Comparison of ENCODE assay signal across 29 cellular contexts in genomic region chr11:10029386-10030121, GRCh38.
"Had no signal": no experiment of that assay in that cellular context is flagged by ENCODE, and none has a peak within 500 bp of the region (broad histone marks: within the 10 kb centered on the region; RNA-seq: fewer than 3 reads in every experiment).

No MANE protein-coding gene starts in this region.

- H3K9me3 Mint-ChIP-seq: activated T-helper 2 cell treated with anti-CD3 and anti-CD28 coated beads, Interferon-gamma antibody, Interleukin-2, Interleukin-4, amounts not matched to agents 10 μg/mL and 5 μg/mL and 100 μg/mL, durations not matched to agents 14 hours and 24 hours and 36 hours; brain; naive thymus-derived CD4-positive, alpha-beta T cell; stimulated activated naive B cell treated with anti-CD40 and anti-IgM and Interleukin-4, amounts not matched to agents 10 μg/mL and 1 μg/mL and 100 μg/mL, for 72 hours; WTC11 had no signal

- H3K4me2 ChIP-seq: hepatocyte, smooth muscle cell had no signal

- H3K27ac ChIP-seq: adrenal gland, coronary artery, dorsolateral prefrontal cortex, gastroesophageal sphincter, hepatocyte, ovary, right lobe of liver, suprapubic skin, tibial artery, upper lobe of right lung had no signal

- H3K4me1 ChIP-seq: gastroesophageal sphincter, right lobe of liver, suprapubic skin, upper lobe of right lung had no signal

- DNase-seq: activated CD4-positive, alpha-beta T cell treated with anti-CD3 and anti-CD28 coated beads, Interleukin-2, amount 50 U/mL, for 1 hour; activated CD8-positive, alpha-beta memory T cell treated with anti-CD3 and anti-CD28 coated beads, Interleukin-2, amount 10 ng/mL, durations not matched to agents 7 days and 5 days; activated CD8-positive, alpha-beta T cell treated with anti-CD3 and anti-CD28 coated beads, Interleukin-2, amount 10 ng/mL, durations not matched to agents 7 days and 5 days; activated naive CD4-positive, alpha-beta T cell; activated T-cell treated with anti-CD3 and anti-CD28 coated beads, Interleukin-2, amount 50 U/mL, for 48 hours; adrenal gland; aorta; dorsolateral prefrontal cortex; effector memory CD4-positive, alpha-beta T cell; erythroblast; islet precursor cell; left ventricle myocardium superior; naive thymus-derived CD4-positive, alpha-beta T cell; ovary; right lobe of liver; stimulated activated CD4-positive, alpha-beta T cell treated with anti-CD3 and anti-CD28 coated beads, Interleukin-2, amount 100 ng/mL, for 24 hours; stimulated activated naive B cell treated with anti-CD40 and anti-IgM and Interleukin-4, amounts not matched to agents 10 μg/mL and 1 μg/mL and 100 μg/mL, for 72 hours; T-helper 2 cell; tibial artery; upper lobe of right lung had no signal

- ATAC-seq: activated CD8-positive, alpha-beta memory T cell treated with anti-CD3 and anti-CD28 coated beads, Interleukin-2, amount 10 ng/mL, durations not matched to agents 7 days and 5 days; activated CD8-positive, alpha-beta T cell treated with anti-CD3 and anti-CD28 coated beads, Interleukin-2, amount 10 ng/mL, durations not matched to agents 7 days and 5 days; gastroesophageal sphincter; left ventricle myocardium superior; naive thymus-derived CD4-positive, alpha-beta T cell; right lobe of liver; stimulated activated naive B cell treated with anti-CD40 and anti-IgM and Interleukin-4, amounts not matched to agents 10 μg/mL and 1 μg/mL and 100 μg/mL, for 72 hours; upper lobe of right lung; WTC11 had no signal

- H2AFZ ChIP-seq: hepatocyte had no signal

- H3K27ac Mint-ChIP-seq: activated CD8-positive, alpha-beta memory T cell treated with anti-CD3 and anti-CD28 coated beads, Interleukin-2, amount 10 ng/mL, durations not matched to agents 7 days and 5 days; activated CD8-positive, alpha-beta T cell treated with anti-CD3 and anti-CD28 coated beads, Interleukin-2, amount 10 ng/mL, durations not matched to agents 7 days and 5 days; activated naive CD8-positive, alpha-beta T cell; activated T-helper 2 cell treated with anti-CD3 and anti-CD28 coated beads, Interferon-gamma antibody, Interleukin-2, Interleukin-4, amounts not matched to agents 10 μg/mL and 5 μg/mL and 100 μg/mL, durations not matched to agents 14 hours and 24 hours and 36 hours; brain; naive thymus-derived CD4-positive, alpha-beta T cell; stimulated activated naive B cell treated with anti-CD40 and anti-IgM and Interleukin-4, amounts not matched to agents 10 μg/mL and 1 μg/mL and 100 μg/mL, for 72 hours; WTC11 had no signal

- H3K27me3 ChIP-seq: adrenal gland, dorsolateral prefrontal cortex, gastroesophageal sphincter, hepatocyte, ovary, right lobe of liver, suprapubic skin, tibial artery, upper lobe of right lung had no signal

- H3K4me3 ChIP-seq: adrenal gland, coronary artery, dorsolateral prefrontal cortex, gastroesophageal sphincter, hepatocyte, ovary, right lobe of liver, smooth muscle cell, suprapubic skin, tibial artery, upper lobe of right lung had no signal

- H3K36me3 ChIP-seq: adrenal gland, ovary had no signal

- H3K9me3 ChIP-seq: adrenal gland, gastroesophageal sphincter, ovary, right lobe of liver, suprapubic skin, tibial artery, upper lobe of right lung had no signal
